ENCODE assay signal across 16 cellular contexts in the genomic region with DNA sequence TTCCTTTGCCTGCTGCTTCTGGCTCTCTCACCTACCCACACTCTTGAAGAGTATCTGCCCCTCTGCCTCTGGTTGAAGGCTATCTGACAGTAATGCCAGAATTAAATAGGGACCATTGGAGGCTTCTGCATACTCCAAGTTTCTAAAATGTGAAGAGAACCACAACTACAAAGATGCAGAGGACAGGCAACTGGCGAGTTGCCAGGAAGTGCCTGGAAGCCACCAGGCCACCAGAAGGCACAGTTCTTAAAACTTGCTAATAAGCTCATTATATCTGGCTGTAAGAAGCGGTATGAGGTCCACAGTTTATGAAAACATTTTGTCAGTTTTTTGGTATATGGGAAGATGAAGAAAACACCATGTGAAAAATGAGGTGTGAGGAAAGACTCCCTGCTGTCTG.
"Had no signal": no experiment of that assay in that cellular context is flagged by ENCODE, and none has a peak within 500 bp of the region (broad histone marks: within the 10 kb centered on the region; RNA-seq: fewer than 3 reads in every experiment).

No MANE protein-coding gene starts in this region.

- H3K9me3 ChIP-seq: body of pancreas, gastrocnemius medialis, heart right ventricle, left lung had no signal

- H3K4me3 ChIP-seq: body of pancreas, gastrocnemius medialis, heart right ventricle, left lung had no signal

- ATAC-seq: activated naive CD4-positive, alpha-beta T cell treated with anti-CD3 and anti-CD28 coated beads, Interleukin-2, amount 50 U/mL, for 72 hours; activated T-helper 17 cell treated with anti-CD3 and anti-CD28 coated beads, Interleukin-2, amount 50 U/mL, for 72 hours; body of pancreas; gastrocnemius medialis; left lung had no signal

- H3K27ac Mint-ChIP-seq: activated naive CD4-positive, alpha-beta T cell treated with anti-CD3 and anti-CD28 coated beads, Interleukin-2, amount 50 U/mL, for 72 hours; activated T-helper 17 cell treated with anti-CD3 and anti-CD28 coated beads, Interleukin-2, amount 50 U/mL, for 72 hours had no signal

- H3K27me3 Mint-ChIP-seq: activated T-helper 17 cell treated with anti-CD3 and anti-CD28 coated beads, Interleukin-2, amount 50 U/mL, for 72 hours; central memory CD8-positive, alpha-beta T cell had no signal

- H3K9me3 Mint-ChIP-seq: activated naive CD4-positive, alpha-beta T cell treated with anti-CD3 and anti-CD28 coated beads, Interleukin-2, amount 50 U/mL, for 72 hours; activated T-helper 17 cell treated with anti-CD3 and anti-CD28 coated beads, Interleukin-2, amount 50 U/mL, for 72 hours; central memory CD8-positive, alpha-beta T cell; neural crest cell had no signal

- H3K36me3 Mint-ChIP-seq: activated naive CD4-positive, alpha-beta T cell treated with anti-CD3 and anti-CD28 coated beads, Interleukin-2, amount 50 U/mL, for 72 hours had no signal

- H3K4me1 Mint-ChIP-seq: neural crest cell had no signal

- H3K27ac ChIP-seq: gastrocnemius medialis, left lung, VCaP had no signal

- DNase-seq: activated CD4-positive, alpha-beta T cell treated with anti-CD3 and anti-CD28 coated beads for 4 hours; activated CD8-positive, alpha-beta memory T cell treated with anti-CD3 and anti-CD28 coated beads for 24 hours; amniotic stem cell; effector memory CD4-positive, alpha-beta T cell; gastrocnemius medialis; islet precursor cell; left lung; stimulated activated CD4-positive, alpha-beta T cell treated with anti-CD3 and anti-CD28 coated beads, Interleukin-4, amount 100 ng/mL, for 24 hours; T1000 had no signal

- H3K27me3 ChIP-seq: body of pancreas, gastrocnemius medialis, heart right ventricle, left lung had no signal

- H3K4me1 ChIP-seq: left lung had no signal

- H3K4me3 Mint-ChIP-seq: activated T-helper 17 cell treated with anti-CD3 and anti-CD28 coated beads, Interleukin-2, amount 50 U/mL, for 72 hours; central memory CD8-positive, alpha-beta T cell; neural crest cell had no signal

- H3K36me3 ChIP-seq: gastrocnemius medialis, heart right ventricle, left lung had no signal
